8 cellular contexts compared by ENCODE assay signal in genomic region chr5:126595486-126596083, GRCh38. TPM values are rescaled to one million over a fixed set of nuclear protein-coding genes. Genes with fewer than 3 reads are reported as not detected.
A peak's percentile ranks its signal among the peaks of the same experiment; 100 is the strongest.
DNase-seq lines count a peak whose midpoint lies in the region; ATAC-seq, FAIRE-seq and TF ChIP-seq lines count a peak whose summit lies in the region.

No MANE protein-coding gene starts in this region.

- H3K4me1 ChIP-seq in DOHH2 (ENCODE audit: control insufficient read depth, low read length), result peaks cover 11% of the 10 kb centered on the region
- H3K4me1 ChIP-seq in GM12878 (ENCODE audit: control insufficient read depth, insufficient read depth, low read length), result no peaks in the 10 kb centered on the region
- H3K4me1 ChIP-seq in mononuclear cell (ENCODE audit: insufficient read depth, low read length), result peaks cover 23% of the 10 kb centered on the region

- no peaks in the 10 kb centered on the region for H3K79me2 ChIP-seq in DOHH2 (ENCODE audit: control insufficient read depth, low read length)
- H3K79me2 ChIP-seq in GM12878 (ENCODE audit: control insufficient read depth, insufficient read depth, low read length), result no peaks in the 10 kb centered on the region

- H3F3A ChIP-seq in DOHH2 (ENCODE audit: control insufficient read depth, insufficient read depth), result no peaks in the 10 kb centered on the region

- no peak for TF ChIP-seq POLR2A in GM12878 (IDR thresholded peaks at IDR 0.05; ENCODE audit: low read depth, low read length)

- no peak for TF ChIP-seq RAD21 in GM12878 (IDR thresholded peaks at IDR 0.05; ENCODE audit: insufficient read depth, low read depth, low read length)

- H2AFZ ChIP-seq in GM12878 (ENCODE audit: control insufficient read depth, low read depth, low read length), result peak overlapping the region; percentile 65; the same call in 1 of the 2 replicates

- 78% methylated on average over 21 of the region's 22 CpGs for WGBS in GM12878 (ENCODE audit: insufficient coverage, insufficient replicate concordance, low lambda C conversion rate, missing lambda C conversion rate)

- H3K27me3 ChIP-seq in DOHH2 (ENCODE audit: control insufficient read depth, low read length), result no peaks in the 10 kb centered on the region
- H3K27me3 ChIP-seq in GM12878 (replicated peaks in 1 of 2; ENCODE audit: control insufficient read depth in 2 of 2, insufficient read depth in 2 of 2, low read length in 1 of 2), result peaks cover 0 to 2% of the 10 kb centered on the region in 2 experiments; a peak in 3 of 4 replicates
- no peaks in the 10 kb centered on the region for H3K27me3 ChIP-seq in mononuclear cell (ENCODE audit: insufficient read depth, low read length)

- no peak overlapping the region for H3K27ac ChIP-seq in DOHH2 (ENCODE audit: low read depth, low read length)
- H3K27ac ChIP-seq in GM12878 (ENCODE audit: control insufficient read depth, insufficient read depth), result no peak overlapping the region

- CTCF ChIA-PET in GM12878 (lab: Yijun Ruan, JAX), result no interaction called here

- RAD21 ChIA-PET in GM12878 (lab: Charles Lee; ENCODE audit: unreplicated experiment), result no interaction called here

- H3K9ac ChIP-seq in GM12878 (ENCODE audit: control insufficient read depth, insufficient read depth, low read length), result no peak overlapping the region

- POLR2A ChIA-PET in GM12878 (lab: Charles Lee), result interaction anchor here (0.6 kb wide), 1 partner anchor 172 kb away, joined by 3 read pairs; no protein-coding TSS in a partner anchor

- no peak for DNase-seq in GM12878 (ENCODE audit: low read depth, low spot score)
- DNase-seq in DMS153 treated with DMSO at 0.1 percent for 48 hours (lab: John Stamatoyannopoulos, UW; ENCODE audit: unreplicated experiment), result no peak
- DNase-seq in activated CD8-positive, alpha-beta memory T cell treated with anti-CD3 and anti-CD28 coated beads, Interleukin-2, amount 50 U/mL, for 48 hours, result no peak

- TF ChIP-seq EP300 in GM12878 (IDR thresholded peaks at IDR 0.05; ENCODE audit: borderline replicate concordance in 1 of 2, control insufficient read depth in 1 of 2, low read depth in 2 of 2, low read length in 2 of 2), result no peak

- no peak for TF ChIP-seq CTCF in DOHH2 (IDR thresholded peaks at IDR 0.05; ENCODE audit: low read depth, low read length, poor library complexity, severe bottlenecking)
- no peak for TF ChIP-seq CTCF in GM12878 (IDR thresholded peaks at IDR 0.05 in 2 of 3, conservative IDR thresholded peaks at IDR 0.05 in 1 of 3; ENCODE audit: control insufficient read depth in 2 of 3, extremely low read depth in 1 of 3, insufficient read depth in 1 of 3, low read depth in 3 of 3, low read length in 3 of 3)

- SMC1A ChIA-PET in GM12878 (lab: Charles Lee; ENCODE audit: uncharacterized antibody, unreplicated experiment), result no interaction called here

- H3K36me3 ChIP-seq in DOHH2 (ENCODE audit: control insufficient read depth, low read length), result no peaks in the 10 kb centered on the region
- no peaks in the 10 kb centered on the region for H3K36me3 ChIP-seq in GM12878 (ENCODE audit: control insufficient read depth in 2 of 2, insufficient read depth in 2 of 2, low read length in 1 of 2)

- BruUV-seq in GM12878 (replicated peaks; lab: Mats Ljungman, UMichigan), result no TSS peak

- H3K9me3 ChIP-seq in DOHH2 (ENCODE audit: control insufficient read depth, insufficient read depth, low read length), result peaks cover 3% of the 10 kb centered on the region
- peaks cover 4% of the 10 kb centered on the region; the same call in 2 of the 3 replicates for H3K9me3 ChIP-seq in GM12878 (replicated peaks; ENCODE audit: control insufficient read depth, insufficient read depth, low read length)
- no peaks in the 10 kb centered on the region for H3K9me3 ChIP-seq in mononuclear cell (ENCODE audit: low read depth, low read length)

- FAIRE-seq in GM12878 (lab: Jason Lieb, UNC), result no peak

- H4K20me1 ChIP-seq in DOHH2 (ENCODE audit: control insufficient read depth, insufficient read depth, low read depth, low read length), result no peaks in the 10 kb centered on the region
- no peaks in the 10 kb centered on the region for H4K20me1 ChIP-seq in GM12878 (ENCODE audit: control insufficient read depth, insufficient read depth)

- ATAC-seq in HG02642 (IDR thresholded peaks at IDR 0.05; ENCODE audit: poor library complexity, unreplicated experiment), result peak; percentile 14
- ATAC-seq in GM12878, result peak; percentile 18; the same call in 1 of the 3 replicates
- ATAC-seq in GM21528 (IDR thresholded peaks at IDR 0.05; ENCODE audit: low FRiP score, unreplicated experiment), result no peak
- ATAC-seq in HG03565 (IDR thresholded peaks at IDR 0.05; ENCODE audit: unreplicated experiment), result no peak

- H3K4me2 ChIP-seq in DOHH2 (ENCODE audit: low read length) (peak overlapping the region; percentile 51), GM12878 (ENCODE audit: control insufficient read depth, insufficient read depth) (peak overlapping the region; percentile 50; the same call in 1 of the 2 replicates)

- intact Hi-C loops in GM12878 (cut with micrococcal nuclease; ENCODE audit: unreplicated experiment), result no loop called here

- H3K9me2 ChIP-seq in DOHH2 (replicated peaks; ENCODE audit: control insufficient read depth, low read length), result no peaks in the 10 kb centered on the region

- H3K4me3 ChIP-seq in DOHH2 (ENCODE audit: low read length), result peak overlapping the region; percentile 67
- H3K4me3 ChIP-seq in GM12878, result no peak overlapping the region
- peak overlapping the region; percentile 44 for H3K4me3 ChIP-seq in mononuclear cell (ENCODE audit: low read length)

- in situ Hi-C loops in GM12878 (cut with MboI), result no loop called here

TF ChIP-seq in GM12878, 131 proteins besides CTCF, POLR2A, EP300 and RAD21 (continues in another document):
- no peak for TF ChIP-seq EZH2 (IDR thresholded peaks at IDR 0.05; ENCODE audit: borderline replicate concordance, control insufficient read depth, low read depth, low read length)
- no peak for TF ChIP-seq BCLAF1 (IDR thresholded peaks at IDR 0.05)

RNA-seq across cellular contexts. Expression of gene ALDH7A1, which starts 0.6 kb away (rescaled TPM):
- 14.1 and 83.3 TPM in 2 replicates for total RNA-seq in GM12878 (2013; cell fraction: nucleolus; rRNA removed)
- total RNA-seq in GM12878 (2014; rRNA removed) (0.82 TPM in 1 of 2 replicates, not detected in the other), GM12878 (2014; rRNA removed; fragmentation: Illumina TruSeq; extraction: Trizol) (0.32 and 0.45 TPM in 2 replicates), GM12878 (2021) (0.41 and 1.1 TPM in 2 replicates), mononuclear cell (0.31 TPM)
- 0.92 TPM for polyA plus RNA-seq in GM12878 (2011; ENCODE audit: low read depth)
- polyA plus RNA-seq in GM12878 (2011; rRNA removed) (0.18 and 0.33 TPM in 2 replicates), GM12878 (2014; fragmentation: Illumina TruSeq; extraction: Trizol) (0.44 and 0.48 TPM in 2 replicates), GM12878 (2014; fragmentation: Nextera tagmentation; extraction: Ambion mirVana) (under 1 TPM; 0.24 TPM), GM12878 (2014; rRNA removed) (0.28 and 0.80 TPM in 2 replicates), GM12878 (2016; fragmentation: Nextera tagmentation; extraction: Ambion mirVana) (1 to 10 TPM in 1 of 2 experiments, under 1 TPM in 1; 0.75 to 1.0 TPM)
- polyA plus RNA-seq in GM12878 (2011; cell fraction: cytosol; rRNA removed), result 0.18 TPM in 2 replicates
- 0.43 TPM in 1 of 2 replicates, not detected in the other for polyA plus RNA-seq in GM12878 (2011; cell fraction: nucleus; rRNA removed)
- 1.2 and 1.9 TPM in 2 replicates for polyA plus RNA-seq in GM12878 (2012)
- 0.15 and 0.37 TPM in 2 replicates for polyA minus RNA-seq in GM12878 (2011; rRNA and poly(A)+ RNA removed)
- polyA minus RNA-seq in GM12878 (2011; cell fraction: cytosol; rRNA and poly(A)+ RNA removed), result 1.9 and 2.1 TPM in 2 replicates
- polyA minus RNA-seq in GM12878 (2011; cell fraction: nucleus; rRNA and poly(A)+ RNA removed), result 0.38 TPM in 1 of 2 replicates, not detected in the other

RNA-seq across cellular contexts. Expression of gene PHAX, which starts 5.2 kb away (rescaled TPM):
- 36.8 and 38.3 TPM in 2 replicates for total RNA-seq in GM12878 (2013; cell fraction: nucleolus; rRNA removed)
- total RNA-seq in GM12878 (2014; rRNA removed), result 28.2 and 35.5 TPM in 2 replicates
- 70.2 and 72.1 TPM in 2 replicates for total RNA-seq in GM12878 (2014; rRNA removed; fragmentation: Illumina TruSeq; extraction: Trizol)
- 30.8 and 33.1 TPM in 2 replicates for total RNA-seq in GM12878 (2021)
- 39.9 TPM for polyA plus RNA-seq in GM12878 (2011; ENCODE audit: low read depth)
- polyA plus RNA-seq in GM12878 (2011; rRNA removed), result 42.5 and 67.0 TPM in 2 replicates
- polyA plus RNA-seq in GM12878 (2011; cell fraction: cytosol; rRNA removed), result 30.2 and 34.1 TPM in 2 replicates
- 9.2 and 17.4 TPM in 2 replicates for polyA plus RNA-seq in GM12878 (2011; cell fraction: nucleus; rRNA removed)
- polyA plus RNA-seq in GM12878 (2012), result 40.1 and 42.9 TPM in 2 replicates
- polyA plus RNA-seq in GM12878 (2014; fragmentation: Illumina TruSeq; extraction: Trizol), result 59.8 and 92.3 TPM in 2 replicates
- polyA plus RNA-seq in GM12878 (2014; fragmentation: Nextera tagmentation; extraction: Ambion mirVana), result 10 to 100 TPM; 60.8 to 71.5 TPM
- 29.8 and 30.4 TPM in 2 replicates for polyA plus RNA-seq in GM12878 (2014; rRNA removed)
- 10 to 100 TPM; 86.3 to 88.7 TPM for polyA plus RNA-seq in GM12878 (2016; fragmentation: Nextera tagmentation; extraction: Ambion mirVana)
- polyA minus RNA-seq in GM12878 (2011; rRNA and poly(A)+ RNA removed), result 38.7 and 45.0 TPM in 2 replicates
- 11.4 and 18.4 TPM in 2 replicates for polyA minus RNA-seq in GM12878 (2011; cell fraction: cytosol; rRNA and poly(A)+ RNA removed)
- polyA minus RNA-seq in GM12878 (2011; cell fraction: nucleus; rRNA and poly(A)+ RNA removed), result 13.2 and 26.5 TPM in 2 replicates
- total RNA-seq in mononuclear cell, result 33.1 TPM

Comparison
In these comparisons a context has a peak if more than half of its experiments do, and no peak if none do; other contexts are left out.
1. ATAC-seq: peak in HG02642 (single experiment) and GM12878 (single experiment); none in GM21528 (single experiment) and HG03565 (single experiment).